1 cellular context compared by ENCODE assay signal in the genomic region with DNA sequence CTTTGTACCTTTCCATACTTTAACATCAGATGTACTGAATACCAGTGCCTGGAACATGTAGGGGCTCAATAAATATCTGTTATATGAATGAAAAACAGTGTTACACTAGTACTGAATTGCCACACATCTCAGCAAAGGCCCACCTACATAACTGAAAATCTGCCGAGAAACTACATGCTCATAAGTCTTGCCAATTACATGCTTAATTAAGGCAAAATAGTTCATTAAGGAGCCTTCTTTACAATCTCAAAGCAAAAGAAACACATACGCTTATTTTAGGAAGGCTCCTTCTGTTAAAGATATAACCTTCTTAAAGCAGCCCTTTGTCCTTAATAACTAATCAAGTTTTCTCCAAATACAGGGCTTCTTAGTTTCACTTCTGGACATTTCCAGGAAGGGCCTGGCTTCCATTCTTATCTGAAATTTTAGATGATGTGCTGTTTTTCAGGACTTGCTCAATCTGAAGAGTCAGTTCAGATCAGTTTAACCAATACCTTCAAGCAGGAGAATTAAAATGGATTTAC.
TF ChIP-seq lines count a peak whose summit lies in the region.

No MANE protein-coding gene starts in this region.

TF ChIP-seq in K562, 482 proteins besides CTCF, POLR2A, EP300 and RAD21 (continued from another document):
- no peak; the same call in 1 of the 2 replicates for TF ChIP-seq ZNF395 (CRISPR knock-in tag; IDR thresholded peaks at IDR 0.05)
- TF ChIP-seq HDAC3 (IDR thresholded peaks at IDR 0.05; ENCODE audit: borderline replicate concordance, partially characterized antibody) = peak; percentile 1
- TF ChIP-seq ZC3H11A (IDR thresholded peaks at IDR 0.05; ENCODE audit: low read depth, low read length) = no peak
- TF ChIP-seq ZNF431 (CRISPR knock-in tag; IDR thresholded peaks at IDR 0.05) = no peak
- no peak for TF ChIP-seq ZNF57 (CRISPR knock-in tag; IDR thresholded peaks at IDR 0.05)
- no peak for TF ChIP-seq ZNF584 (CRISPR knock-in tag; IDR thresholded peaks at IDR 0.05; ENCODE audit: low read depth)
- peak; percentile 57; the same call in 1 of the 2 replicates for TF ChIP-seq ZBTB40 (IDR thresholded peaks at IDR 0.05)
- TF ChIP-seq ZBTB40 (CRISPR knock-in tag; IDR thresholded peaks at IDR 0.05) = no peak
- TF ChIP-seq KHSRP (IDR thresholded peaks at IDR 0.05) = no peak
- TF ChIP-seq, protein P1, sequence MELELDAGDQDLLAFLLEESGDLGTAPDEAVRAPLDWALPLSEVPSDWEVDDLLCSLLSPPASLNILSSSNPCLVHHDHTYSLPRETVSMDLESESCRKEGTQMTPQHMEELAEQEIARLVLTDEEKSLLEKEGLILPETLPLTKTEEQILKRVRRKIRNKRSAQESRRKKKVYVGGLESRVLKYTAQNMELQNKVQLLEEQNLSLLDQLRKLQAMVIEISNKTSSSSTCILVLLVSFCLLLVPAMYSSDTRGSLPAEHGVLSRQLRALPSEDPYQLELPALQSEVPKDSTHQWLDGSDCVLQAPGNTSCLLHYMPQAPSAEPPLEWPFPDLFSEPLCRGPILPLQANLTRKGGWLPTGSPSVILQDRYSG (tag; conservative IDR thresholded peaks at IDR 0.05; ENCODE audit: low read depth) = 0 out of 2 replicates have a peak, but pooled peaks have one; percentile 18
- TF ChIP-seq ZNF232 (CRISPR knock-in tag; IDR thresholded peaks at IDR 0.05) = no peak
- TF ChIP-seq ZNF589 (CRISPR knock-in tag; IDR thresholded peaks at IDR 0.05; ENCODE audit: low read depth) = no peak
- TF ChIP-seq MCM7 (IDR thresholded peaks at IDR 0.05) = no peak
- TF ChIP-seq KDM1A (IDR thresholded peaks at IDR 0.05) = no peak
- no peak for TF ChIP-seq IFI16 (CRISPR knock-in tag; IDR thresholded peaks at IDR 0.05)
- no peak for TF ChIP-seq ZBTB5 (IDR thresholded peaks at IDR 0.05)
- no peak for TF ChIP-seq NR2F6 (CRISPR knock-in tag; IDR thresholded peaks at IDR 0.05)
- TF ChIP-seq ZNF175 (CRISPR knock-in tag; IDR thresholded peaks at IDR 0.05; ENCODE audit: low read depth) = no peak
- TF ChIP-seq NFRKB (IDR thresholded peaks at IDR 0.05; ENCODE audit: low read depth) = 0 out of 2 replicates have a peak, but pooled peaks have one; percentile 37
- no peak for TF ChIP-seq TFAM (CRISPR knock-in tag; conservative IDR thresholded peaks at IDR 0.05)
